7 cellular contexts compared by ENCODE assay signal in genomic region chr15:44738340-44738984, GRCh38.
DNase-seq lines count a peak whose midpoint lies in the region; ATAC-seq and TF ChIP-seq lines count a peak whose summit lies in the region.

No MANE protein-coding gene starts in this region.

- no peaks in the 10 kb centered on the region for H3K36me3 Mint-ChIP-seq in nephron (ENCODE audit: low read depth)

- H3K9me3 ChIP-seq in SU-DHL-6 (ENCODE audit: insufficient read depth, low read length), result no peaks in the 10 kb centered on the region

- H3K9ac ChIP-seq in SU-DHL-6 (ENCODE audit: low read length), result no peak overlapping the region

- TF ChIP-seq CTCF in SU-DHL-6 (IDR thresholded peaks at IDR 0.05; ENCODE audit: insufficient read depth, low read length, poor library complexity, severe bottlenecking) (peak; percentile 56), nephron (IDR thresholded peaks at IDR 0.05; ENCODE audit: unreplicated experiment in 3 of 3) (peak; percentile 38 to 53 (median 50))

- peaks cover 4% of the 10 kb centered on the region for H3K9me3 Mint-ChIP-seq in nephron

- no peak for ATAC-seq in GM21737 (IDR thresholded peaks at IDR 0.05; ENCODE audit: unreplicated experiment)

- H3K4me3 ChIP-seq in SU-DHL-6 (ENCODE audit: insufficient read depth, low read length, poor library complexity, severe bottlenecking), result no peak overlapping the region

- H3K27ac Mint-ChIP-seq in nephron, result no peak overlapping the region

- H4K20me1 ChIP-seq in SU-DHL-6 (ENCODE audit: low read depth, low read length), result no peaks in the 10 kb centered on the region

- H3F3A ChIP-seq in SU-DHL-6 (ENCODE audit: insufficient read depth), result peaks cover 7% of the 10 kb centered on the region; the same call in 1 of the 2 replicates

- H3K36me3 ChIP-seq in SU-DHL-6 (ENCODE audit: low read length), result no peaks in the 10 kb centered on the region

- no peaks in the 10 kb centered on the region for H3K4me1 Mint-ChIP-seq in nephron

- H3K9me2 ChIP-seq in SU-DHL-6 (replicated peaks; ENCODE audit: insufficient read depth, low read length), result no peaks in the 10 kb centered on the region

- no peaks in the 10 kb centered on the region for H3K27me3 ChIP-seq in SU-DHL-6 (ENCODE audit: low read length)

- no peak overlapping the region for H3K4me3 Mint-ChIP-seq in nephron

- DNase-seq in GM04504 (ENCODE audit: low read depth) (peak; percentile 26), LoVo (ENCODE audit: low spot score) (peak; percentile 43), erythroblast (lab: John Stamatoyannopoulos, UW) (peak; percentile 40 to 72)
- no peak for DNase-seq in activated CD4-positive, alpha-beta T cell treated with anti-CD3 and anti-CD28 coated beads, Interleukin-2, amount 50 U/mL, for 4 hours

- H3K79me2 ChIP-seq in SU-DHL-6 (ENCODE audit: insufficient read depth, low read length), result no peaks in the 10 kb centered on the region

- no peak overlapping the region for H2AFZ ChIP-seq in SU-DHL-6 (ENCODE audit: low read depth, low read length, severe bottlenecking)

- H3K4me2 ChIP-seq in SU-DHL-6 (ENCODE audit: low read depth, low read length, poor library complexity, severe bottlenecking), result no peak overlapping the region

- no peak overlapping the region for H3K27ac ChIP-seq in SU-DHL-6 (ENCODE audit: low read depth, low read length)

- TF ChIP-seq POLR2A in erythroblast (IDR thresholded peaks at IDR 0.05; ENCODE audit: low read length), result no peak

- H3K27me3 Mint-ChIP-seq in nephron (ENCODE audit: low read depth), result no peaks in the 10 kb centered on the region

Comparison
In these comparisons a context has a peak if more than half of its experiments do, and no peak if none do; other contexts are left out.
1. DNase-seq: peak in GM04504 (single experiment), LoVo (single experiment) and erythroblast (2 of 2); none in activated CD4-positive, alpha-beta T cell treated with anti-CD3 and anti-CD28 coated beads, Interleukin-2, amount 50 U/mL, for 4 hours (0 of 2).